In the genomic region with DNA sequence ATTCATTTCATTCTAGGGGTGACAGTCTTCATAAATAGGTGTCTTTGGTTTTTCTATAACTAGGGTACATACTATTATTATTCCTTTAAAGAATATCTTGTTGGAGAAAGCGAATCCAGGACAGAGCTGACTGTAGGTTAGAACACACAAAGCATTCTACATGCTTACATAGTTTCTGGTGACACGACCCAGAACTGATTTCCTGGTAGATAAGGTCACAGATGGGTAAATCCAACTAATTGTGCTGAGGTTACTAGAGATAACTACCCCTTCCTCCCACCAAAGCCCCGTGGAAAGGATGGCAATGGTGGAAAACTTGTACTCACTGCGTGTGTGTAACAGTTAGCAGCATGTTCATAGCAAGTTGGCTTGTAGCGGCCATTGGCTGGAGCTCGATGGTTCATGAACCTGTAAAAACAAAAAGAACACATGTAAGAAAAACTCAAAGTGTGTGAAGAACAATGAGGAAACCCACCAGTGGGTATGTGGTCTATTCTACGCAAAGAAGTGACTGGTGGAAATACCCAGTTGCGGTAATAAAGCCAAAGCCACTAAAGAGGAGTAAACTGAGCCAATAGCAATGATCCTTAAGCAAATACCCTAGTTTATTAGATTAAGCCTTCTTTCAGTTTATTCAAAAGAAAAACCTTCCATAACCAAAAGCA, we compare ENCODE assay signal across 30 cellular contexts. TPM values are rescaled to one million over a fixed set of nuclear protein-coding genes. Genes with fewer than 3 reads are reported as not detected.
DNase-seq lines count a peak whose midpoint lies in the region; ATAC-seq, FAIRE-seq and TF ChIP-seq lines count a peak whose summit lies in the region.
"Had no signal": no experiment of that assay in that cellular context is flagged by ENCODE, and none has a peak within 500 bp of the region (broad histone marks: within the 10 kb centered on the region; RNA-seq: fewer than 3 reads in every experiment).

No MANE protein-coding gene starts in this region.

- H3K27me3 Mint-ChIP-seq in WTC11 (ENCODE audit: low read depth): no peaks in the 10 kb centered on the region
- H3K27me3 Mint-ChIP-seq in effector memory CD8-positive, alpha-beta T cell: no peaks in the 10 kb centered on the region
- H3K27me3 Mint-ChIP-seq in stimulated activated naive CD8-positive, alpha-beta T cell treated with anti-CD3 and anti-CD28 coated beads, Interleukin-15, amount 100 ng/mL, for 72 hours: no peaks in the 10 kb centered on the region
- no peaks in the 10 kb centered on the region for H3K27me3 Mint-ChIP-seq in T-helper 2 cell treated with Interferon-gamma antibody and Interleukin-4, amounts not matched to agents 5 μg/mL and 100 μg/mL, for 36 hours (ENCODE audit: low read depth)
- H3K27me3 Mint-ChIP-seq: activated CD4-positive, alpha-beta memory T cell treated with anti-CD3 and anti-CD28 coated beads, Interleukin-2, amount 10 ng/mL, durations not matched to agents 7 days and 5 days; memory B cell had no signal

- no peak overlapping the region for H3K27ac Mint-ChIP-seq in WTC11
- H3K27ac Mint-ChIP-seq in effector memory CD8-positive, alpha-beta T cell: peak overlapping the region in 1 of 2 donors; percentile 66
- H3K27ac Mint-ChIP-seq in stimulated activated naive CD8-positive, alpha-beta T cell treated with anti-CD3 and anti-CD28 coated beads, Interleukin-15, amount 100 ng/mL, for 72 hours: peak overlapping the region in 1 of 2 donors; percentile 67
- H3K27ac Mint-ChIP-seq in T-helper 2 cell treated with Interferon-gamma antibody and Interleukin-4, amounts not matched to agents 5 μg/mL and 100 μg/mL, for 36 hours: no peak overlapping the region
- H3K27ac Mint-ChIP-seq: activated CD4-positive, alpha-beta memory T cell treated with anti-CD3 and anti-CD28 coated beads, Interleukin-2, amount 10 ng/mL, durations not matched to agents 7 days and 5 days; HFFc6; memory B cell; neural progenitor cell had no signal

- peaks cover 13% of the 10 kb centered on the region for H3K4me1 Mint-ChIP-seq in WTC11
- peaks cover 25 to 27% of the 10 kb centered on the region in 2 donors for H3K4me1 Mint-ChIP-seq in effector memory CD8-positive, alpha-beta T cell (ENCODE audit: low read depth in 2 of 2)
- H3K4me1 Mint-ChIP-seq in stimulated activated naive CD8-positive, alpha-beta T cell treated with anti-CD3 and anti-CD28 coated beads, Interleukin-15, amount 100 ng/mL, for 72 hours: peaks cover 48% of the 10 kb centered on the region
- peaks cover 41% of the 10 kb centered on the region for H3K4me1 Mint-ChIP-seq in T-helper 2 cell treated with Interferon-gamma antibody and Interleukin-4, amounts not matched to agents 5 μg/mL and 100 μg/mL, for 36 hours (ENCODE audit: low read depth)

- intact Hi-C loops in posterior cingulate gyrus (cut with DNase I): no loop called here

- peak; percentile 59 for FAIRE-seq in GM12891 (lab: Jason Lieb, UNC)
- FAIRE-seq: pancreas had no signal

- no peak for DNase-seq in GM12891 (ENCODE audit: insufficient read length, low spot score)
- no peak for DNase-seq in WTC11 (ENCODE audit: low spot score)
- peak in 2 of 3 experiments; percentile 10 to 16 for DNase-seq in effector memory CD8-positive, alpha-beta T cell
- peak; percentile 41 to 57 for DNase-seq in stimulated activated naive CD8-positive, alpha-beta T cell treated with anti-CD3 and anti-CD28 coated beads, Interleukin-15, amount 100 ng/mL, for 72 hours
- no peak for DNase-seq in NCI-H187 (lab: John Stamatoyannopoulos, UW)
- no peak for DNase-seq in posterior cingulate gyrus
- no peak for DNase-seq in T-helper 2 cell treated with Interferon-gamma antibody and Interleukin-4, amounts not matched to agents 5 μg/mL and 100 μg/mL, for 36 hours (ENCODE audit: low spot score)
- DNase-seq: activated CD4-positive, alpha-beta memory T cell treated with anti-CD3 and anti-CD28 coated beads, Interleukin-2, amount 10 ng/mL, durations not matched to agents 7 days and 5 days; activated CD4-positive, CD25-positive, alpha-beta regulatory T cell treated with anti-CD3 and anti-CD28 coated beads, Interleukin-2, amount 50 U/mL, for 72 hours; adrenal gland; Calu3; dermis blood vessel endothelial cell; DMS79 treated with DMSO at 0.1 percent for 48 hours; GF-D8; GOT3; HFFc6; islet precursor cell; left lung; NCI-H2029 treated with DMSO at 0.1 percent for 48 hours; NCI-H2227 treated with DMSO at 0.1 percent for 48 hours; NCI-H526; NK-92 treated with Interleukin-12 subunit alpha and Interleukin-12 subunit beta, amount 100 ng/mL, for 24 hours; pancreas; SK-N-SH; stimulated activated CD4-positive, alpha-beta T cell treated with anti-CD3 and anti-CD28 coated beads, Interleukin-2, amount 100 ng/mL, for 24 hours; transverse colon had no signal

- TF ChIP-seq CTCF in WTC11 (IDR thresholded peaks at IDR 0.05): no peak

- H3K9me3 Mint-ChIP-seq in WTC11: no peaks in the 10 kb centered on the region
- no peaks in the 10 kb centered on the region for H3K9me3 Mint-ChIP-seq in effector memory CD8-positive, alpha-beta T cell
- H3K9me3 Mint-ChIP-seq in stimulated activated naive CD8-positive, alpha-beta T cell treated with anti-CD3 and anti-CD28 coated beads, Interleukin-15, amount 100 ng/mL, for 72 hours: no peaks in the 10 kb centered on the region
- no peaks in the 10 kb centered on the region for H3K9me3 Mint-ChIP-seq in T-helper 2 cell treated with Interferon-gamma antibody and Interleukin-4, amounts not matched to agents 5 μg/mL and 100 μg/mL, for 36 hours
- H3K9me3 Mint-ChIP-seq: activated CD4-positive, alpha-beta memory T cell treated with anti-CD3 and anti-CD28 coated beads, Interleukin-2, amount 10 ng/mL, durations not matched to agents 7 days and 5 days; HFFc6; memory B cell had no signal

- no peak for TF ChIP-seq POLR2A in GM12891 (IDR thresholded peaks at IDR 0.05; ENCODE audit: low read depth, low read length)

- CTCF ChIA-PET in WTC11 (lab: Charles Lee): no interaction called here

- ATAC-seq in WTC11: no peak
- ATAC-seq in effector memory CD8-positive, alpha-beta T cell (replicated peaks): peak; percentile 93
- peak; percentile 94 for ATAC-seq in stimulated activated naive CD8-positive, alpha-beta T cell treated with anti-CD3 and anti-CD28 coated beads, Interleukin-15, amount 100 ng/mL, for 72 hours
- ATAC-seq: esophagus mucosa, left lung, pancreas, Right ventricle myocardium inferior had no signal

- POLR2A ChIA-PET in WTC11 (lab: Charles Lee): no interaction called here

- H3K36me3 Mint-ChIP-seq in WTC11: peaks cover 47% of the 10 kb centered on the region
- H3K36me3 Mint-ChIP-seq in effector memory CD8-positive, alpha-beta T cell (ENCODE audit: insufficient read depth): peaks cover 42% of the 10 kb centered on the region
- H3K36me3 Mint-ChIP-seq in T-helper 2 cell treated with Interferon-gamma antibody and Interleukin-4, amounts not matched to agents 5 μg/mL and 100 μg/mL, for 36 hours (ENCODE audit: low read depth): peaks cover 70% of the 10 kb centered on the region

- no peak overlapping the region for H3K4me3 Mint-ChIP-seq in WTC11
- H3K4me3 Mint-ChIP-seq in effector memory CD8-positive, alpha-beta T cell: peak overlapping the region in 1 of 2 donors; percentile 26
- H3K4me3 Mint-ChIP-seq in stimulated activated naive CD8-positive, alpha-beta T cell treated with anti-CD3 and anti-CD28 coated beads, Interleukin-15, amount 100 ng/mL, for 72 hours: peak overlapping the region; percentile 68 to 78
- H3K4me3 Mint-ChIP-seq in T-helper 2 cell treated with Interferon-gamma antibody and Interleukin-4, amounts not matched to agents 5 μg/mL and 100 μg/mL, for 36 hours: no peak overlapping the region
- H3K4me3 Mint-ChIP-seq: activated CD4-positive, alpha-beta memory T cell treated with anti-CD3 and anti-CD28 coated beads, Interleukin-2, amount 10 ng/mL, durations not matched to agents 7 days and 5 days; HFFc6; memory B cell; neural progenitor cell had no signal

TF ChIP-seq in GM12891, 5 proteins besides CTCF, POLR2A, EP300 and RAD21:
- TF ChIP-seq POLR2AphosphoS5 (IDR thresholded peaks at IDR 0.05; ENCODE audit: low read depth, low read length): no peak
- no peak for TF ChIP-seq PAX5 (IDR thresholded peaks at IDR 0.05; ENCODE audit: insufficient read depth, low read length, severe bottlenecking)
- TF ChIP-seq SPI1 (IDR thresholded peaks at IDR 0.05; ENCODE audit: low read depth, low read length): no peak
- no peak for TF ChIP-seq POU2F2 (IDR thresholded peaks at IDR 0.05; ENCODE audit: low read depth, low read length)
- no peak for TF ChIP-seq TAF1 (IDR thresholded peaks at IDR 0.05; ENCODE audit: low read depth, low read length)

TF ChIP-seq in WTC11, 78 proteins besides CTCF, POLR2A, EP300 and RAD21:
- TF ChIP-seq GABPB1 (CRISPR knock-in tag; IDR thresholded peaks at IDR 0.05): 0 out of 2 replicates have a peak, but pooled peaks have one; percentile 11
- TF ChIP-seq, protein P1, sequence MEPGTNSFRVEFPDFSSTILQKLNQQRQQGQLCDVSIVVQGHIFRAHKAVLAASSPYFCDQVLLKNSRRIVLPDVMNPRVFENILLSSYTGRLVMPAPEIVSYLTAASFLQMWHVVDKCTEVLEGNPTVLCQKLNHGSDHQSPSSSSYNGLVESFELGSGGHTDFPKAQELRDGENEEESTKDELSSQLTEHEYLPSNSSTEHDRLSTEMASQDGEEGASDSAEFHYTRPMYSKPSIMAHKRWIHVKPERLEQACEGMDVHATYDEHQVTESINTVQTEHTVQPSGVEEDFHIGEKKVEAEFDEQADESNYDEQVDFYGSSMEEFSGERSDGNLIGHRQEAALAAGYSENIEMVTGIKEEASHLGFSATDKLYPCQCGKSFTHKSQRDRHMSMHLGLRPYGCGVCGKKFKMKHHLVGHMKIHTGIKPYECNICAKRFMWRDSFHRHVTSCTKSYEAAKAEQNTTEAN (CRISPR knock-in tag; IDR thresholded peaks at IDR 0.05): no peak

RNA-seq across cellular contexts. Expression of a gene that starts 7.7 kb away (rescaled TPM):
- 7.0 TPM for polyA plus RNA-seq in GM12891 (2012; ENCODE audit: low read depth, missing spikeins)
- total RNA-seq in WTC11 (2021): 37.2 to 42.8 TPM (median 40.8 TPM) in 3 replicates

Comparison
In these comparisons a context has a peak if more than half of its experiments do, and no peak if none do; other contexts are left out.
1. DNase-seq: peak in effector memory CD8-positive, alpha-beta T cell (2 of 3) and stimulated activated naive CD8-positive, alpha-beta T cell treated with anti-CD3 and anti-CD28 coated beads, Interleukin-15, amount 100 ng/mL, for 72 hours (2 of 2); none in GM12891 (single experiment), WTC11 (single experiment), NCI-H187 (0 of 2), posterior cingulate gyrus (0 of 10) and T-helper 2 cell treated with Interferon-gamma antibody and Interleukin-4, amounts not matched to agents 5 μg/mL and 100 μg/mL, for 36 hours (single experiment).
2. H3K4me3 Mint-ChIP-seq: peak in stimulated activated naive CD8-positive, alpha-beta T cell treated with anti-CD3 and anti-CD28 coated beads, Interleukin-15, amount 100 ng/mL, for 72 hours (2 of 2); none in WTC11 (single experiment) and T-helper 2 cell treated with Interferon-gamma antibody and Interleukin-4, amounts not matched to agents 5 μg/mL and 100 μg/mL, for 36 hours (single experiment).